ENCODE assay signal across 17 cellular contexts in the genomic region with DNA sequence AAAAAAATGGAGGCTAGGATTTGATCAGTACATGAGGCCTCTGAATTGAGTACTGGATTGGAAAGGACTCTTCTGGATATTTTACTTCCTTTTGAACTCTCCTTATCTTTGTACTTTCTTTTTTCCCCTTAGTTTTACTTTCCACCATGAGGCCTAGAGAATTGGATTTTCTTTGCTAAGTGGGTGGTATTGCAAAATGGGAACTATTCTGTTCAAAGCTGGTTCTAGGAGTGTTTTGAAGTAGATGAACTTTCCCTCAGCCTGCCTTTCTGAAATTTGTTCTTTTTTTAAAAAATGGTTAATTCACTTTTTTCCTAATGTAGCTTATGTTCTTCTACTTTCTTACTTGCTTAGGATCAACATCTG.
DNase-seq lines count a peak whose midpoint lies in the region; ATAC-seq and TF ChIP-seq lines count a peak whose summit lies in the region.
"Had no signal": no experiment of that assay in that cellular context is flagged by ENCODE, and none has a peak within 500 bp of the region (broad histone marks: within the 10 kb centered on the region; RNA-seq: fewer than 3 reads in every experiment).

No MANE protein-coding gene starts in this region.

- TF ChIP-seq POLR2A in vagina (IDR thresholded peaks at IDR 0.05): no peak

- intact Hi-C loops in heart right ventricle (cut with DNase I): no loop called here
- intact Hi-C loops in Right ventricle myocardium inferior (cut with DNase I): no loop called here
- intact Hi-C loops in vagina (cut with DNase I): no loop called here

- peak overlapping the region in 6 of 10 donors; percentile 4 to 70 (median 28) for H3K27ac ChIP-seq in heart right ventricle
- peak overlapping the region; percentile 59 for H3K27ac ChIP-seq in vagina
- H3K27ac ChIP-seq: gastrocnemius medialis, prostate gland, SK-N-MC had no signal

- H3K27me3 ChIP-seq in heart right ventricle: no peaks in the 10 kb centered on the region
- no peaks in the 10 kb centered on the region for H3K27me3 ChIP-seq in vagina
- H3K27me3 ChIP-seq: gastrocnemius medialis had no signal

- TF ChIP-seq CTCF in heart right ventricle (IDR thresholded peaks at IDR 0.05) (no peak), vagina (IDR thresholded peaks at IDR 0.05) (no peak)

- peaks cover 0 to 34% (median 12%) of the 10 kb centered on the region in 9 donors for H3K4me1 ChIP-seq in heart right ventricle
- H3K4me1 ChIP-seq in vagina: peaks cover 20% of the 10 kb centered on the region
- H3K4me1 ChIP-seq: gastrocnemius medialis, prostate gland had no signal

- no peaks in the 10 kb centered on the region for H3K9me3 ChIP-seq in heart right ventricle
- H3K9me3 ChIP-seq in vagina: no peaks in the 10 kb centered on the region
- H3K9me3 ChIP-seq: gastrocnemius medialis, prostate gland had no signal

- no peak for ATAC-seq in heart right ventricle
- ATAC-seq in Right ventricle myocardium inferior: no peak
- no peak for ATAC-seq in HG02981 (IDR thresholded peaks at IDR 0.05; ENCODE audit: unreplicated experiment)
- no peak for ATAC-seq in GM19328 (IDR thresholded peaks at IDR 0.05; ENCODE audit: unreplicated experiment)
- ATAC-seq: effector memory CD8-positive, alpha-beta T cell; gastrocnemius medialis had no signal

- H3K4me3 ChIP-seq in heart right ventricle: no peak overlapping the region
- no peak overlapping the region for H3K4me3 ChIP-seq in vagina
- H3K4me3 ChIP-seq: gastrocnemius medialis, prostate gland, SK-N-MC had no signal

- DNase-seq in heart right ventricle (no peak), Right ventricle myocardium inferior (ENCODE audit: missing footprints) (no peak), amniotic epithelial cell (ENCODE audit: low read depth) (peak; percentile 67), iris pigment epithelial cell (ENCODE audit: low read depth) (peak; percentile 35), vagina (ENCODE audit: extremely low spot score in 2 of 2) (no peak), SK-N-DZ (ENCODE audit: low spot score) (no peak)
- DNase-seq: activated CD4-positive, alpha-beta T cell treated with anti-CD3 and anti-CD28 coated beads, Interleukin-2, amount 50 U/mL, for 4 hours; activated T-cell treated with anti-CD3 and anti-CD28 coated beads, Interleukin-2, amount 50 U/mL, for 1 hour; effector memory CD8-positive, alpha-beta T cell; gastrocnemius medialis; KBM-7; NCI-H1417; stimulated activated naive CD4-positive, alpha-beta T cell had no signal

- no peaks in the 10 kb centered on the region for H3K36me3 ChIP-seq in heart right ventricle
- H3K36me3 ChIP-seq in vagina: no peaks in the 10 kb centered on the region
- H3K36me3 ChIP-seq: gastrocnemius medialis, prostate gland had no signal

Comparison
In these comparisons a context has a peak if more than half of its experiments do, and no peak if none do; other contexts are left out.
1. DNase-seq: peak in amniotic epithelial cell (single experiment) and iris pigment epithelial cell (single experiment); none in heart right ventricle (0 of 2), Right ventricle myocardium inferior (single experiment), vagina (0 of 2) and SK-N-DZ (single experiment).